Comparison of ENCODE assay signal across 8 cellular contexts in genomic region chr3:51385621-51386091, GRCh38. TPM values are rescaled to one million over a fixed set of nuclear protein-coding genes. Genes with fewer than 3 reads are reported as not detected.
A peak's percentile ranks its signal among the peaks of the same experiment; 100 is the strongest.
DNase-seq lines count a peak whose midpoint lies in the region; ATAC-seq lines count a peak whose summit lies in the region.

No MANE protein-coding gene starts in this region.

- peaks cover 59% of the 10 kb centered on the region for H3K4me1 Mint-ChIP-seq in activated CD8-positive, alpha-beta T cell treated with anti-CD3 and anti-CD28 coated beads, Interleukin-2, amount 10 ng/mL, durations not matched to agents 7 days and 5 days (ENCODE audit: low read depth)
- peaks cover 59% of the 10 kb centered on the region for H3K4me1 Mint-ChIP-seq in stimulated activated memory B cell treated with anti-CD40 and anti-IgM and Interleukin-4, amounts not matched to agents 10 μg/mL and 1 μg/mL and 100 μg/mL, for 72 hours

- H3K27me3 Mint-ChIP-seq in activated CD8-positive, alpha-beta T cell treated with anti-CD3 and anti-CD28 coated beads, Interleukin-2, amount 10 ng/mL, durations not matched to agents 7 days and 5 days (ENCODE audit: low read depth) = no peaks in the 10 kb centered on the region
- H3K27me3 Mint-ChIP-seq in stimulated activated memory B cell treated with anti-CD40 and anti-IgM and Interleukin-4, amounts not matched to agents 10 μg/mL and 1 μg/mL and 100 μg/mL, for 72 hours = no peaks in the 10 kb centered on the region

- no peaks in the 10 kb centered on the region for H3K9me3 Mint-ChIP-seq in activated CD8-positive, alpha-beta T cell treated with anti-CD3 and anti-CD28 coated beads, Interleukin-2, amount 10 ng/mL, durations not matched to agents 7 days and 5 days (ENCODE audit: insufficient read depth)
- no peaks in the 10 kb centered on the region for H3K9me3 Mint-ChIP-seq in stimulated activated memory B cell treated with anti-CD40 and anti-IgM and Interleukin-4, amounts not matched to agents 10 μg/mL and 1 μg/mL and 100 μg/mL, for 72 hours

- ATAC-seq in activated CD8-positive, alpha-beta T cell treated with anti-CD3 and anti-CD28 coated beads, Interleukin-2, amount 10 ng/mL, durations not matched to agents 7 days and 5 days = no peak
- no peak for ATAC-seq in stimulated activated memory B cell treated with anti-CD40 and anti-IgM and Interleukin-4, amounts not matched to agents 10 μg/mL and 1 μg/mL and 100 μg/mL, for 72 hours
- ATAC-seq in GM21528 (IDR thresholded peaks at IDR 0.05; ENCODE audit: low FRiP score, unreplicated experiment) = no peak

- H3K27ac Mint-ChIP-seq in activated CD8-positive, alpha-beta T cell treated with anti-CD3 and anti-CD28 coated beads, Interleukin-2, amount 10 ng/mL, durations not matched to agents 7 days and 5 days = peak overlapping the region; percentile 99
- peak overlapping the region; percentile 96 for H3K27ac Mint-ChIP-seq in stimulated activated memory B cell treated with anti-CD40 and anti-IgM and Interleukin-4, amounts not matched to agents 10 μg/mL and 1 μg/mL and 100 μg/mL, for 72 hours

- H3K36me3 Mint-ChIP-seq in activated CD8-positive, alpha-beta T cell treated with anti-CD3 and anti-CD28 coated beads, Interleukin-2, amount 10 ng/mL, durations not matched to agents 7 days and 5 days (ENCODE audit: low read depth) = peaks cover 49% of the 10 kb centered on the region
- H3K36me3 Mint-ChIP-seq in stimulated activated memory B cell treated with anti-CD40 and anti-IgM and Interleukin-4, amounts not matched to agents 10 μg/mL and 1 μg/mL and 100 μg/mL, for 72 hours = peaks cover 21% of the 10 kb centered on the region

- H3K4me3 Mint-ChIP-seq in activated CD8-positive, alpha-beta T cell treated with anti-CD3 and anti-CD28 coated beads, Interleukin-2, amount 10 ng/mL, durations not matched to agents 7 days and 5 days = peak overlapping the region; percentile 100
- peak overlapping the region; percentile 97 for H3K4me3 Mint-ChIP-seq in stimulated activated memory B cell treated with anti-CD40 and anti-IgM and Interleukin-4, amounts not matched to agents 10 μg/mL and 1 μg/mL and 100 μg/mL, for 72 hours

- H3K4me3 ChIP-seq in iPS-11a (ENCODE audit: low read depth, low read length) = peak overlapping the region; percentile 88

- DNase-seq in NCI-H748 (lab: John Stamatoyannopoulos, UW; ENCODE audit: unreplicated experiment) (peak; percentile 24), NCI-H748 treated with DMSO at 0.1 percent for 48 hours (lab: John Stamatoyannopoulos, UW) (no peak), middle frontal gyrus (ENCODE audit: extremely low spot score, low spot score) (no peak), DMS153 treated with DMSO at 0.1 percent for 48 hours (lab: John Stamatoyannopoulos, UW; ENCODE audit: unreplicated experiment) (no peak)
- DNase-seq in activated CD8-positive, alpha-beta T cell treated with anti-CD3 and anti-CD28 coated beads, Interleukin-2, amount 10 ng/mL, durations not matched to agents 7 days and 5 days = no peak

- CTCF ChIA-PET in activated CD8-positive, alpha-beta T cell treated with anti-CD3 and anti-CD28 coated beads, Interleukin-2, amount 10 ng/mL, durations not matched to agents 7 days and 5 days (lab: Charles Lee) = interaction anchor here (0.7 to 8.4 kb wide), 15 partner anchors 10 to 813 kb away, joined by 3 to 106 read pairs (median 4); partner anchors contain the start of genes DOCK3 and MAPKAPK3

- POLR2A ChIA-PET in activated CD8-positive, alpha-beta T cell treated with anti-CD3 and anti-CD28 coated beads, Interleukin-2, amount 10 ng/mL, durations not matched to agents 7 days and 5 days (lab: Charles Lee) = interaction anchor here (0.8 to 4.0 kb wide), 13 partner anchors 10 to 817 kb away, joined by 3 to 18 read pairs (median 4); partner anchors contain the start of genes DCAF1, HEMK1 and MAPKAPK3

RNA-seq across cellular contexts. Expression of gene MANF, which starts 0.6 kb away (rescaled TPM):
- 100 to 1,000 TPM; 136 to 140 TPM for total RNA-seq in activated CD8-positive, alpha-beta T cell treated with anti-CD3 and anti-CD28 coated beads, Interleukin-2, amount 10 ng/mL, durations not matched to agents 7 days and 5 days

RNA-seq across cellular contexts. Expression of gene RBM15B, which starts 5.4 kb away (rescaled TPM):
- 10 to 100 TPM; 30.7 to 30.8 TPM for total RNA-seq in activated CD8-positive, alpha-beta T cell treated with anti-CD3 and anti-CD28 coated beads, Interleukin-2, amount 10 ng/mL, durations not matched to agents 7 days and 5 days
